26 cellular contexts compared by ENCODE assay signal in genomic region chr19:48061401-48062344, GRCh38. TPM values are rescaled to one million over a fixed set of nuclear protein-coding genes. Genes with fewer than 3 reads are reported as not detected.
A peak's percentile ranks its signal among the peaks of the same experiment; 100 is the strongest.
DNase-seq lines count a peak whose midpoint lies in the region; ATAC-seq and TF ChIP-seq lines count a peak whose summit lies in the region.
"Had no signal": no experiment of that assay in that cellular context is flagged by ENCODE, and none has a peak within 500 bp of the region (broad histone marks: within the 10 kb centered on the region; RNA-seq: fewer than 3 reads in every experiment).

No MANE protein-coding gene starts in this region.

- no peaks in the 10 kb centered on the region for H4K20me1 ChIP-seq in H9 (ENCODE audit: control insufficient read depth, insufficient read depth, insufficient read length)
- H4K20me1 ChIP-seq in osteoblast (ENCODE audit: insufficient read depth, low read length): no peaks in the 10 kb centered on the region

- no peak overlapping the region for H3K56ac ChIP-seq in H9 (ENCODE audit: insufficient read length, low read depth, low read length)

- H3K36me3 ChIP-seq in osteoblast (ENCODE audit: insufficient read depth, low read length): no peaks in the 10 kb centered on the region
- H3K36me3 ChIP-seq in adrenal gland (replicated peaks in 1 of 2): peaks cover 0 to 6% of the 10 kb centered on the region in 2 donors

- no peak for TF ChIP-seq POLR2A in adrenal gland (IDR thresholded peaks at IDR 0.05)

- H3K23me2 ChIP-seq in H9 (ENCODE audit: insufficient read length, low read depth, low read length, poor library complexity, severe bottlenecking): no peaks in the 10 kb centered on the region

- H3K4me1 Mint-ChIP-seq in H9: peaks cover 24 to 30% of the 10 kb centered on the region in 2 experiments
- no peaks in the 10 kb centered on the region for H3K4me1 Mint-ChIP-seq in chondrocyte (ENCODE audit: low read depth)
- H3K4me1 Mint-ChIP-seq: activated CD4-positive, alpha-beta T cell treated with anti-CD3 and anti-CD28 coated beads for 36 hours; nephron had no signal

- no peak overlapping the region for H3K23ac ChIP-seq in H9 (ENCODE audit: insufficient read length, low read depth, low read length)

- no peak overlapping the region for H2BK15ac ChIP-seq in H9 (ENCODE audit: low read depth, low read length)

- H2BK5ac ChIP-seq in H9 (ENCODE audit: insufficient read length, low read length): peak overlapping the region; percentile 34

- no peak for ATAC-seq in HG02870 (IDR thresholded peaks at IDR 0.05; ENCODE audit: unreplicated experiment)
- ATAC-seq: activated CD4-positive, alpha-beta T cell treated with anti-CD3 and anti-CD28 coated beads for 36 hours; activated CD8-positive, alpha-beta T cell treated with anti-CD3 and anti-CD28 coated beads, Interleukin-2, amount 10 ng/mL, durations not matched to agents 7 days and 5 days had no signal

- H3K9me3 ChIP-seq in H9 (ENCODE audit: control insufficient read depth, low read depth, low read length) (no peaks in the 10 kb centered on the region), osteoblast (ENCODE audit: low read depth, low read length) (no peaks in the 10 kb centered on the region), adrenal gland (replicated peaks in 1 of 3) (no peaks in the 10 kb centered on the region)
- H3K9me3 ChIP-seq: right atrium auricular region had no signal

- H3K4me3 ChIP-seq in osteoblast (ENCODE audit: insufficient read depth, low read length) (no peak overlapping the region), adrenal gland (no peak overlapping the region)
- H3K4me3 ChIP-seq: lung, right atrium auricular region, smooth muscle cell had no signal

- no peak overlapping the region for H2BK20ac ChIP-seq in H9 (ENCODE audit: low read depth, low read length, poor library complexity, severe bottlenecking)

- H2AFZ ChIP-seq in H9 (ENCODE audit: low read length) (no peak overlapping the region), osteoblast (ENCODE audit: low read length) (no peak overlapping the region)
- H2AFZ ChIP-seq: parathyroid adenoma had no signal

- H3K27ac ChIP-seq in H9 (ENCODE audit: insufficient read length, low read depth, low read length) (no peak overlapping the region), osteoblast (ENCODE audit: low read depth, low read length) (no peak overlapping the region), adrenal gland (no peak overlapping the region)
- H3K27ac ChIP-seq: parathyroid adenoma, right atrium auricular region had no signal

- peaks cover 1% of the 10 kb centered on the region; the same call in 1 of the 2 replicates for H3K27me3 Mint-ChIP-seq in H9 (ENCODE audit: low read depth)
- H3K27me3 Mint-ChIP-seq in chondrocyte (ENCODE audit: low read depth): peaks cover 19% of the 10 kb centered on the region
- H3K27me3 Mint-ChIP-seq: activated CD4-positive, alpha-beta T cell treated with anti-CD3 and anti-CD28 coated beads for 36 hours had no signal

- peak overlapping the region; percentile 56 for H3K18ac ChIP-seq in H9 (ENCODE audit: insufficient read length, low read depth, low read length)

- H3K36me3 Mint-ChIP-seq in H9 (ENCODE audit: insufficient read depth in 1 of 3, low read depth in 3 of 3) (peaks cover 2 to 7% (median 6%) of the 10 kb centered on the region in 3 experiments; a peak in 5 of 7 replicates), chondrocyte (ENCODE audit: low read depth) (no peaks in the 10 kb centered on the region)
- H3K36me3 Mint-ChIP-seq: type B pancreatic cell had no signal

- H2AK5ac ChIP-seq in H9 (ENCODE audit: insufficient read length, low read length): no peak overlapping the region

- no peak overlapping the region for H2BK120ac ChIP-seq in H9 (ENCODE audit: low read depth, low read length, poor library complexity, severe bottlenecking)

- peak overlapping the region; percentile 15 for H4K8ac ChIP-seq in H9 (replicated peaks; ENCODE audit: insufficient read length, low read depth, low read length)

- intact Hi-C loops in adrenal gland (cut with DNase I): no loop called here

- no peak overlapping the region for H2BK12ac ChIP-seq in H9 (ENCODE audit: insufficient read length, low read depth, low read length)

- H3K4me3 Mint-ChIP-seq in H9: peak overlapping the region; percentile 58 to 72
- H3K4me3 Mint-ChIP-seq in chondrocyte (ENCODE audit: unreplicated experiment): no peak overlapping the region
- H3K4me3 Mint-ChIP-seq: activated CD4-positive, alpha-beta T cell treated with anti-CD3 and anti-CD28 coated beads for 36 hours; activated CD8-positive, alpha-beta T cell treated with anti-CD3 and anti-CD28 coated beads, Interleukin-2, amount 10 ng/mL, durations not matched to agents 7 days and 5 days; nephron; type B pancreatic cell had no signal

- H3K4ac ChIP-seq in H9 (ENCODE audit: low read depth, low read length): no peak overlapping the region; the same call in 1 of the 2 replicates

- H3K4me2 ChIP-seq in H9 (ENCODE audit: insufficient read depth, insufficient read length, low read length) (peak overlapping the region; percentile 51), osteoblast (ENCODE audit: insufficient read depth, low read length) (no peak overlapping the region)
- H3K4me2 ChIP-seq: smooth muscle cell had no signal

- no peaks in the 10 kb centered on the region for H3K79me1 ChIP-seq in H9 (ENCODE audit: insufficient read depth, low read depth, low read length, poor library complexity, severe bottlenecking)

- H4K91ac ChIP-seq in H9 (ENCODE audit: insufficient read length, low read depth, low read length): no peak overlapping the region

- WGBS in H9 (ENCODE audit: extremely low coverage, insufficient read length, low lambda C conversion rate): no CpG with 5 or more reads among the region's 37 CpGs
- 62 to 83% (median 68%) methylated on average over 27 to 37 of the region's 37 CpGs for WGBS in adrenal gland, 4 donors

- H3T11ph ChIP-seq in H9 (ENCODE audit: low read length): no peak overlapping the region

- H4K5ac ChIP-seq in H9 (ENCODE audit: insufficient read length, low read depth, low read length): peak overlapping the region; percentile 16

- peaks cover 12% of the 10 kb centered on the region; the same call in 1 of the 2 replicates for H3K4me1 ChIP-seq in H9 (ENCODE audit: insufficient read depth, low read length)
- H3K4me1 ChIP-seq in osteoblast (ENCODE audit: insufficient read depth, low read length): no peaks in the 10 kb centered on the region
- no peaks in the 10 kb centered on the region for H3K4me1 ChIP-seq in adrenal gland (replicated peaks in 1 of 2)
- H3K4me1 ChIP-seq: parathyroid adenoma, right atrium auricular region had no signal

- TF ChIP-seq CTCF in H9 (conservative IDR thresholded peaks at IDR 0.05) (peak; percentile 36; the same call in 2 of the 3 replicates), chondrocyte (IDR thresholded peaks at IDR 0.05) (no peak), osteoblast (IDR thresholded peaks at IDR 0.05; ENCODE audit: extremely low read depth, low read depth, low read length) (no peak), adrenal gland (IDR thresholded peaks at IDR 0.05) (no peak)

- H3K9me3 Mint-ChIP-seq in H9 (peaks cover 4 to 6% of the 10 kb centered on the region in 2 experiments; a peak in 2 of 5 replicates), chondrocyte (ENCODE audit: low read depth) (peaks cover 7% of the 10 kb centered on the region)
- H3K9me3 Mint-ChIP-seq: type B pancreatic cell had no signal

- no peaks in the 10 kb centered on the region for H3K79me2 ChIP-seq in H9 (ENCODE audit: insufficient read depth, low read length)
- H3K79me2 ChIP-seq in osteoblast (ENCODE audit: insufficient read depth, low read length): no peaks in the 10 kb centered on the region
- H3K79me2 ChIP-seq: parathyroid adenoma had no signal

- peak overlapping the region; percentile 15 for H3K9ac ChIP-seq in H9 (ENCODE audit: extremely low read depth, insufficient read length, low read length)
- H3K9ac ChIP-seq: parathyroid adenoma had no signal

- peak; percentile 57 for DNase-seq in H9
- DNase-seq in chondrocyte (ENCODE audit: low spot score): peak; percentile 75
- DNase-seq in iPS-NIHi11 (ENCODE audit: low spot score): peak; percentile 47
- DNase-seq in osteoblast (ENCODE audit: insufficient read length, low spot score, missing footprints): peak; percentile 57
- DNase-seq in putamen (ENCODE audit: low spot score): no peak
- no peak for DNase-seq in adrenal gland
- DNase-seq: activated CD4-positive, alpha-beta T cell treated with anti-CD3 and anti-CD28 coated beads for 36 hours; activated CD8-positive, alpha-beta T cell treated with anti-CD3 and anti-CD28 coated beads, Interleukin-2, amount 10 ng/mL, durations not matched to agents 7 days and 5 days; activated naive CD4-positive, alpha-beta T cell treated with anti-CD3 and anti-CD28 coated beads, Interleukin-2, amount 50 U/mL, for 16 hours; amygdala; Calu3; DND-41; hypothalamus; NCI-H1105; NCI-H345; NCI-H69; Right ventricle myocardium superior; stimulated activated naive CD4-positive, alpha-beta T cell had no signal

- H3K27me3 ChIP-seq in H9 (ENCODE audit: insufficient read depth, low read length) (no peaks in the 10 kb centered on the region), osteoblast (ENCODE audit: insufficient read depth, low read length) (peaks cover 10% of the 10 kb centered on the region), adrenal gland (no peaks in the 10 kb centered on the region)
- H3K27me3 ChIP-seq: right atrium auricular region had no signal

- H3K14ac ChIP-seq in H9 (ENCODE audit: insufficient read depth, low read length): peak overlapping the region; percentile 64; the same call in 1 of the 2 replicates

- H3K27ac Mint-ChIP-seq in H9 (peak overlapping the region; percentile 56 to 96 (median 66); a peak in 6 of 7 replicates), chondrocyte (ENCODE audit: unreplicated experiment) (no peak overlapping the region)
- H3K27ac Mint-ChIP-seq: activated CD4-positive, alpha-beta T cell treated with anti-CD3 and anti-CD28 coated beads for 36 hours; activated CD8-positive, alpha-beta T cell treated with anti-CD3 and anti-CD28 coated beads, Interleukin-2, amount 10 ng/mL, durations not matched to agents 7 days and 5 days; nephron; type B pancreatic cell had no signal

RNA-seq across cellular contexts. Expression of gene CABP5, which starts 17.8 kb away (rescaled TPM):
- total RNA-seq in H9 (2021): not detected in 2 replicates
- total RNA-seq in chondrocyte: not detected in 3 replicates
- not detected in 2 replicates for total RNA-seq in osteoblast
- total RNA-seq in adrenal gland: not detected
- not detected for polyA plus RNA-seq in adrenal gland
- total RNA-seq: activated CD4-positive, alpha-beta T cell treated with anti-CD3 and anti-CD28 coated beads for 36 hours; activated CD8-positive, alpha-beta T cell treated with anti-CD3 and anti-CD28 coated beads, Interleukin-2, amount 10 ng/mL, durations not matched to agents 7 days and 5 days; Calu3; lung; right atrium auricular region; Right ventricle myocardium superior; smooth muscle cell; T-helper 2 cell treated with Interferon-gamma antibody and Interleukin-4, amounts not matched to agents 100 ng/mL and 5 ng/mL, for 36 hours had no signal
- polyA plus RNA-seq: smooth muscle cell had no signal

RNA-seq across cellular contexts. Expression of gene PLA2G4C, which starts 48.9 kb away (rescaled TPM):
- total RNA-seq in H9 (2021) (6.5 and 7.0 TPM in 2 replicates), chondrocyte (1.9 to 5.6 TPM (median 4.0 TPM) in 3 replicates), osteoblast (3.2 and 4.3 TPM in 2 replicates), adrenal gland (100 to 1,000 TPM in 1 of 8 donors, 10 to 100 TPM in 7; 27.6 to 122 (median 51.6) TPM)
- polyA plus RNA-seq in adrenal gland: 100 to 1,000 TPM in 1 of 3 donors, 10 to 100 TPM in 2; 26.7 to 123 (median 83.6) TPM

Comparison
In these comparisons a context has a peak if more than half of its experiments do, and no peak if none do; other contexts are left out.
1. DNase-seq: peak in H9 (single experiment), chondrocyte (single experiment), iPS-NIHi11 (single experiment) and osteoblast (single experiment); none in putamen (single experiment) and adrenal gland (0 of 7).